In genomic region chr14:85333313-85333712, GRCh38 we compare ENCODE assay signal across 22 cellular contexts.
DNase-seq lines count a peak whose midpoint lies in the region; FAIRE-seq and TF ChIP-seq lines count a peak whose summit lies in the region.
"Had no signal": no experiment of that assay in that cellular context is flagged by ENCODE, and none has a peak within 500 bp of the region (broad histone marks: within the 10 kb centered on the region; RNA-seq: fewer than 3 reads in every experiment).

No MANE protein-coding gene starts in this region.

- TF ChIP-seq CTCF in AG10803 (conservative IDR thresholded peaks at IDR 0.05; ENCODE audit: low read length) (no peak), HFFc6 (IDR thresholded peaks at IDR 0.05) (no peak), astrocyte (IDR thresholded peaks at IDR 0.05; ENCODE audit: insufficient read depth, low read depth, low read length) (no peak), spleen (IDR thresholded peaks at IDR 0.05 in 8 of 11, conservative IDR thresholded peaks at IDR 0.05 in 3 of 11) (no peak)

- FAIRE-seq in astrocyte (lab: Jason Lieb, UNC): peak; percentile 17

- H3K36me3 ChIP-seq in astrocyte (ENCODE audit: insufficient read depth, low read length) (no peaks in the 10 kb centered on the region), spleen (no peaks in the 10 kb centered on the region)
- H3K36me3 ChIP-seq: BLaER1 treated with 17β-estradiol and CSF1 and Interleukin-3, amounts not matched to agents 10 nM and 100 nM; HAP-1; heart left ventricle; upper lobe of right lung had no signal

- H3K4me1 Mint-ChIP-seq in HFFc6 (ENCODE audit: low read depth): peaks cover 14% of the 10 kb centered on the region
- H3K4me1 Mint-ChIP-seq in astrocyte (ENCODE audit: low read depth, unreplicated experiment): peaks cover 4% of the 10 kb centered on the region
- H3K4me1 Mint-ChIP-seq: brain, naive B cell had no signal

- H3K27me3 Mint-ChIP-seq in HFFc6 (ENCODE audit: insufficient read depth): no peaks in the 10 kb centered on the region
- H3K27me3 Mint-ChIP-seq in astrocyte (ENCODE audit: low read depth, unreplicated experiment): no peaks in the 10 kb centered on the region
- H3K27me3 Mint-ChIP-seq: naive B cell had no signal

- H4K20me1 ChIP-seq in astrocyte (ENCODE audit: insufficient read depth, low read length): no peaks in the 10 kb centered on the region
- H4K20me1 ChIP-seq: BLaER1 treated with 17β-estradiol and CSF1 and Interleukin-3, amounts not matched to agents 10 nM and 100 nM had no signal

- H3K9me3 ChIP-seq in astrocyte (ENCODE audit: insufficient read depth, low read depth, low read length) (no peaks in the 10 kb centered on the region), spleen (no peaks in the 10 kb centered on the region)
- H3K9me3 ChIP-seq: BLaER1 treated with 17β-estradiol and CSF1 and Interleukin-3, amounts not matched to agents 10 nM and 100 nM; HAP-1; heart left ventricle; upper lobe of right lung had no signal

- no peak overlapping the region for H2AFZ ChIP-seq in astrocyte (ENCODE audit: low read depth, low read length)

- TF ChIP-seq POLR2A in spleen (IDR thresholded peaks at IDR 0.05): no peak

- no peaks in the 10 kb centered on the region for H3K9me3 Mint-ChIP-seq in HFFc6
- no peaks in the 10 kb centered on the region for H3K9me3 Mint-ChIP-seq in astrocyte (ENCODE audit: unreplicated experiment)
- H3K9me3 Mint-ChIP-seq: brain, naive B cell had no signal

- H3K27me3 ChIP-seq in astrocyte (ENCODE audit: insufficient read depth, low read length) (no peaks in the 10 kb centered on the region), spleen (replicated peaks in 1 of 7) (no peaks in the 10 kb centered on the region)
- H3K27me3 ChIP-seq: BLaER1 treated with 17β-estradiol and CSF1 and Interleukin-3, amounts not matched to agents 10 nM and 100 nM; heart left ventricle; upper lobe of right lung had no signal

- WGBS in spleen, 5 donors: 77 to 91% (median 83%) methylated on average over 3 of the region's 3 CpGs

- intact Hi-C loops in spleen (cut with DNase I; ENCODE audit: low total_unique reads): no loop called here

- H3K4me3 ChIP-seq in AG10803 (ENCODE audit: low read length) (no peak overlapping the region), astrocyte (ENCODE audit: insufficient read depth, low read depth, low read length) (no peak overlapping the region), spleen (no peak overlapping the region)
- H3K4me3 ChIP-seq: BLaER1 treated with 17β-estradiol and CSF1 and Interleukin-3, amounts not matched to agents 10 nM and 100 nM; HAP-1; heart left ventricle; upper lobe of right lung had no signal

- H3K4me3 Mint-ChIP-seq in HFFc6 (no peak overlapping the region), astrocyte (ENCODE audit: unreplicated experiment) (no peak overlapping the region)
- H3K4me3 Mint-ChIP-seq: brain, naive B cell had no signal

- no peak overlapping the region for H3K4me2 ChIP-seq in astrocyte (ENCODE audit: low read length)
- H3K4me2 ChIP-seq: BLaER1 treated with 17β-estradiol and CSF1 and Interleukin-3, amounts not matched to agents 10 nM and 100 nM had no signal

- H3K4me1 ChIP-seq in astrocyte (ENCODE audit: insufficient read depth, low read length): no peaks in the 10 kb centered on the region
- H3K4me1 ChIP-seq in spleen: no peaks in the 10 kb centered on the region
- H3K4me1 ChIP-seq: BLaER1 treated with 17β-estradiol and CSF1 and Interleukin-3, amounts not matched to agents 10 nM and 100 nM; HAP-1; heart left ventricle; upper lobe of right lung had no signal

- H3K27ac ChIP-seq in astrocyte (ENCODE audit: low read depth, low read length) (no peak overlapping the region), spleen (no peak overlapping the region)
- H3K27ac ChIP-seq: BLaER1 treated with 17β-estradiol and CSF1 and Interleukin-3, amounts not matched to agents 10 nM and 100 nM; heart left ventricle; HL-60; upper lobe of right lung had no signal

- no peaks in the 10 kb centered on the region for H3K36me3 Mint-ChIP-seq in HFFc6 (ENCODE audit: low read depth)
- no peaks in the 10 kb centered on the region for H3K36me3 Mint-ChIP-seq in astrocyte (ENCODE audit: low read depth, unreplicated experiment)
- H3K36me3 Mint-ChIP-seq: brain, naive B cell had no signal

- DNase-seq in AG10803 (ENCODE audit: low read depth): peak; percentile 42
- DNase-seq in HFFc6: peak; percentile 28
- DNase-seq in astrocyte (ENCODE audit: low read depth): peak; percentile 60
- peak; percentile 9 for DNase-seq in glomerular visceral epithelial cell (ENCODE audit: extremely low spot score)
- no peak for DNase-seq in middle frontal gyrus (ENCODE audit: extremely low spot score, low spot score)
- DNase-seq in spleen: no peak
- DNase-seq in islet precursor cell: no peak
- DNase-seq in NCI-H526 (lab: John Stamatoyannopoulos, UW): no peak
- DNase-seq: activated effector memory CD4-positive, alpha-beta T cell treated with anti-CD3 and anti-CD28 coated beads, Interleukin-2, amount 50 U/mL, for 16 hours; heart left ventricle; Karpas-422; left colon; naive B cell; NCI-H1694 treated with DMSO at 0.1 percent for 48 hours; NCI-H526 treated with DMSO at 0.1 percent for 48 hours; SHP77 treated with DMSO at 0.1 percent for 48 hours; stimulated activated CD4-positive, alpha-beta T cell treated with anti-CD3 and anti-CD28 coated beads, Interleukin-2, amount 100 ng/mL, for 24 hours; upper lobe of right lung had no signal

- no peaks in the 10 kb centered on the region for H3K79me2 ChIP-seq in astrocyte (ENCODE audit: insufficient read depth, low read length)

- no peak overlapping the region for H3K27ac Mint-ChIP-seq in HFFc6
- no peak overlapping the region for H3K27ac Mint-ChIP-seq in astrocyte (ENCODE audit: unreplicated experiment)
- H3K27ac Mint-ChIP-seq: naive B cell had no signal

- H3K9ac ChIP-seq in astrocyte (ENCODE audit: low read length): no peak overlapping the region
- H3K9ac ChIP-seq: BLaER1 treated with 17β-estradiol and CSF1 and Interleukin-3, amounts not matched to agents 10 nM and 100 nM had no signal

Comparison
In these comparisons a context has a peak if more than half of its experiments do, and no peak if none do; other contexts are left out.
1. DNase-seq: peak in AG10803 (single experiment), HFFc6 (single experiment), astrocyte (single experiment) and glomerular visceral epithelial cell (single experiment); none in middle frontal gyrus (single experiment), spleen (single experiment), islet precursor cell (single experiment) and NCI-H526 (0 of 2).